Comparison of ENCODE assay signal across 8 cellular contexts in genomic region chr3:133479895-133480669, GRCh38.
DNase-seq lines count a peak whose midpoint lies in the region; ATAC-seq and TF ChIP-seq lines count a peak whose summit lies in the region.

No MANE protein-coding gene starts in this region.

- peaks cover 20% of the 10 kb centered on the region for H3K4me1 ChIP-seq in PC-9 (replicated peaks; ENCODE audit: insufficient read depth)

- no peak overlapping the region for H3K27ac Mint-ChIP-seq in CD14-positive monocyte

- H3K27ac ChIP-seq in PC-9: peak overlapping the region; percentile 98

- H2AFZ ChIP-seq in PC-9: peak overlapping the region; percentile 29; the same call in 1 of the 2 replicates

- peaks cover 21% of the 10 kb centered on the region for H3F3A ChIP-seq in PC-9 (ENCODE audit: insufficient read depth, low read depth)

- peak; percentile 56 for TF ChIP-seq POLR2A in GM18951 (IDR thresholded peaks at IDR 0.05; ENCODE audit: extremely low read depth, insufficient read depth, insufficient read length)

- intact Hi-C loops in PC-9 (cut with micrococcal nuclease; ENCODE audit: unreplicated experiment) (loop anchor here (1.0 kb wide), 3 partner anchors 19 to 93 kb away; partner anchors contain the start of gene CDV3), CD14-positive monocyte (cut with micrococcal nuclease) (no loop called here)

- in situ Hi-C loops in GM18951 (cut with MboI; ENCODE audit: low sequenced_read_pairs, unreplicated experiment): no loop called here

- TSS peak; percentile 99 for BruUV-seq in PC-9 (replicated peaks; lab: Mats Ljungman, UMichigan)

- POLR2A ChIA-PET in PC-9 (lab: Charles Lee; ENCODE audit: unreplicated experiment): interaction anchor here (0.5 to 1.7 kb wide), 10 partner anchors 9 to 1006 kb away, joined by 3 to 15 read pairs (median 6); partner anchors contain the start of gene CDV3

- H3K27me3 ChIP-seq in PC-9 (ENCODE audit: insufficient read depth, low read depth): no peaks in the 10 kb centered on the region

- H3K4me1 Mint-ChIP-seq in CD14-positive monocyte: peaks cover 6% of the 10 kb centered on the region
- H3K4me1 Mint-ChIP-seq in activated T-cell treated with anti-CD3 and anti-CD28 coated beads, Interleukin-2, amount 50 U/mL, for 4 hours (ENCODE audit: low read depth): peaks cover 33% of the 10 kb centered on the region

- H3K4me3 ChIP-seq in PC-9: no peak overlapping the region; the same call in 1 of the 2 replicates

- peaks cover 15% of the 10 kb centered on the region for H3K9me3 ChIP-seq in PC-9 (ENCODE audit: insufficient read depth, low read depth)

- no peak overlapping the region for H3K4me3 Mint-ChIP-seq in CD14-positive monocyte
- no peak overlapping the region for H3K4me3 Mint-ChIP-seq in activated T-cell treated with anti-CD3 and anti-CD28 coated beads, Interleukin-2, amount 50 U/mL, for 4 hours

- no peak for TF ChIP-seq CTCF in PC-9 (conservative IDR thresholded peaks at IDR 0.05)
- TF ChIP-seq CTCF in CD14-positive monocyte (IDR thresholded peaks at IDR 0.05): no peak

- peak overlapping the region; percentile 62 for H3K4me2 ChIP-seq in PC-9

- CTCF ChIA-PET in PC-9 (lab: Charles Lee): interaction anchor here (0.6 to 1.8 kb wide), 3 partner anchors 9 to 20 kb away, joined by 3 to 11 read pairs (median 7); no protein-coding TSS in a partner anchor

- H3K9me3 Mint-ChIP-seq in CD14-positive monocyte: peaks cover 0 to 6% (median 1%) of the 10 kb centered on the region in 7 donors
- no peaks in the 10 kb centered on the region for H3K9me3 Mint-ChIP-seq in activated T-cell treated with anti-CD3 and anti-CD28 coated beads, Interleukin-2, amount 50 U/mL, for 4 hours

- H3K79me2 ChIP-seq in PC-9 (ENCODE audit: low read depth): no peaks in the 10 kb centered on the region

- H4K20me1 ChIP-seq in PC-9 (ENCODE audit: insufficient read depth): no peaks in the 10 kb centered on the region

- DNase-seq in PC-9: peak; percentile 67 to 97
- peak; percentile 52 for DNase-seq in renal cortical epithelial cell (ENCODE audit: low read depth)
- DNase-seq in CD14-positive monocyte (ENCODE audit: low spot score): no peak
- DNase-seq in activated T-cell treated with anti-CD3 and anti-CD28 coated beads, Interleukin-2, amount 50 U/mL, for 4 hours: no peak
- DNase-seq in activated CD4-positive, alpha-beta T cell treated with anti-CD3 and anti-CD28 coated beads, Interleukin-2, amount 50 U/mL, for 1 hour: no peak
- no peak for DNase-seq in activated T-cell treated with anti-CD3 and anti-CD28 coated beads, Interleukin-2, amount 50 U/mL, for 1 hour

- H3K9me2 ChIP-seq in PC-9 (ENCODE audit: insufficient read depth): no peaks in the 10 kb centered on the region

- no peaks in the 10 kb centered on the region for H3K36me3 ChIP-seq in PC-9 (ENCODE audit: low read depth)

- ATAC-seq in HG02870 (IDR thresholded peaks at IDR 0.05; ENCODE audit: unreplicated experiment): peak; percentile 64
- ATAC-seq in activated T-cell treated with anti-CD3 and anti-CD28 coated beads, Interleukin-2, amount 50 U/mL, for 4 hours: no peak

- H3K36me3 Mint-ChIP-seq in CD14-positive monocyte: no peaks in the 10 kb centered on the region
- H3K36me3 Mint-ChIP-seq in activated T-cell treated with anti-CD3 and anti-CD28 coated beads, Interleukin-2, amount 50 U/mL, for 4 hours (ENCODE audit: insufficient read depth): no peaks in the 10 kb centered on the region

- H3K27me3 Mint-ChIP-seq in CD14-positive monocyte (ENCODE audit: low read depth in 3 of 3): peaks cover 0 to 1% (median 0%) of the 10 kb centered on the region in 3 donors
- H3K27me3 Mint-ChIP-seq in activated T-cell treated with anti-CD3 and anti-CD28 coated beads, Interleukin-2, amount 50 U/mL, for 4 hours (ENCODE audit: low read depth): no peaks in the 10 kb centered on the region

Comparison
In these comparisons a context has a peak if more than half of its experiments do, and no peak if none do; other contexts are left out.
1. DNase-seq: peak in PC-9 (2 of 2) and renal cortical epithelial cell (single experiment); none in CD14-positive monocyte (single experiment), activated T-cell treated with anti-CD3 and anti-CD28 coated beads, Interleukin-2, amount 50 U/mL, for 4 hours (single experiment), activated CD4-positive, alpha-beta T cell treated with anti-CD3 and anti-CD28 coated beads, Interleukin-2, amount 50 U/mL, for 1 hour (single experiment) and activated T-cell treated with anti-CD3 and anti-CD28 coated beads, Interleukin-2, amount 50 U/mL, for 1 hour (single experiment).